1 cellular context compared by ENCODE assay signal in the genomic region with DNA sequence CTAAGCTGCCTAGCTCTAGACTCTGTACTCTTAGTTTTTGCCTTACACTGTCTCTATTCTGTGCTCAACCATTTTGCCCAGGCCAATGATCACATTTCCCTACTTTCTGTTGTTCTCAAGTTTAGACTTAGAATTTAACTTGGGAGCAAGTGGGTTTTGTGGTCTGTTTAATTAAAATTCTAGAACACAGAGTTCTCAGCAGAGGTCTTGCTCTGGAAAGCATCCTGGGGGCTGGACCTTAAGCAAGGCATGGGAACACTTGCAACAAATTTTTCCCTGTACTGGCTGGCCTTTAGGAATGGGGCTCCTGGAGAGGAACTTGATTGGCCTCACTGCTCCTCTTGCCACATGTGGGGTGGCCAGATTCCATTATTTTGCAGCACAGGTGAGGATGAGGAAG.
TF ChIP-seq lines count a peak whose summit lies in the region.

No MANE protein-coding gene starts in this region.

TF ChIP-seq in IMR-90, 13 proteins besides CTCF, POLR2A, EP300 and RAD21 (continued from another document):
- TF ChIP-seq BHLHE40 (IDR thresholded peaks at IDR 0.05; ENCODE audit: low read depth, low read length): no peak
- no peak for TF ChIP-seq SMC3 (IDR thresholded peaks at IDR 0.05; ENCODE audit: low read depth, low read length)
